Comparison of ENCODE assay signal across 8 cellular contexts in the genomic region with DNA sequence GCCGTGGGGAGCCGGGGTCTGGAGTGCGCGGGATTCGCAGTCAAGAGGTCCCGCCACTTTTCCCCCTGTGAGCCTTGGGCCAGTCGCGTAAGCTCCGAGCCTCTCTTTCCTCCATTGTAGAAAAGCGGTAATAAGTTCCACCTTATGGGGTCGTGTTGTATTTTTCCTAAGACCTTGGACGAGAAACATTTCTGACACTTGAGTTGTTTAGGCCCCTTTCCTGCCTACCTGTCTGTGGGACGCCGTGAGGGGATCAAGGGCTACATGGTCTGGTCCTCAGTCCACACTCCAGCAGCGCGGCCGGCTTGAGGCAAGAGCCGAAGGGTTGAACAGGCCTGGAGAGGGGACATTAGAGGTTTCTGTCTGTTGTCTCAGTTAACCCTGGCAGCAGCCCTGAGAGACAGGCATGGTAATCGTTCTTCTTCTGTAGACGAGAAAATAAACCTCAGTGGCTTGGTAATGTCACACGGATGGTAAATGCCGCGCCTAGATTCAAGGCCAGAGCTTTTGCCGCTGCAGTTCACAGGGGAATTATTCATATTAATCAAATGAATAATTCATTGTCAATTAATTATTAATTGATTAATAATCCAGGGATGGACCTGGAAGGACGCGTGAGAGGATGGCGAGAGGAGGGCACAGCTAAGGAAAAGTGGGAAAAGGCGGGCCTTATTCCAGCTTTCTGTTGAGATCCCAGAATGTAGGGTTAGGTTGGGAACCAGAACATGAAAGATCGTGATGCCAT. TPM values are rescaled to one million over a fixed set of nuclear protein-coding genes. Genes with fewer than 3 reads are reported as not detected.
DNase-seq lines count a peak whose midpoint lies in the region; ATAC-seq, FAIRE-seq and TF ChIP-seq lines count a peak whose summit lies in the region.

No MANE protein-coding gene starts in this region.

- H3K4me2 ChIP-seq in neural progenitor cell: peak overlapping the region; percentile 87

- peak overlapping the region; percentile 94 for H3K4me3 Mint-ChIP-seq in neural progenitor cell

- FAIRE-seq in urothelium cell line (lab: Jason Lieb, UNC): no peak

- peaks cover 25% of the 10 kb centered on the region for H3K36me3 Mint-ChIP-seq in neural progenitor cell

- peaks cover 5% of the 10 kb centered on the region for H3K27me3 Mint-ChIP-seq in neural progenitor cell (ENCODE audit: insufficient read depth, low read depth)

- H3K9ac ChIP-seq in neural progenitor cell: peak overlapping the region; percentile 96

- peaks cover 75% of the 10 kb centered on the region for H3K79me2 ChIP-seq in neural progenitor cell (ENCODE audit: low read depth)

- H3K27ac ChIP-seq in effector memory CD4-positive, alpha-beta T cell (ENCODE audit: insufficient read depth, low read length, poor library complexity, severe bottlenecking): peak overlapping the region; percentile 93
- H3K27ac ChIP-seq in neural progenitor cell: peak overlapping the region; percentile 98

- peaks cover 17% of the 10 kb centered on the region for H3K4me1 ChIP-seq in effector memory CD4-positive, alpha-beta T cell (ENCODE audit: control insufficient read depth, insufficient read depth, low read length, poor library complexity, severe bottlenecking)
- peaks cover 19% of the 10 kb centered on the region for H3K4me1 ChIP-seq in neural progenitor cell

- POLR2A ChIA-PET in AG04449 (lab: Yijun Ruan, JAX): interaction anchor here (1.0 to 2.3 kb wide), 2 partner anchors 22 to 37 kb away, joined by 4 to 10 read pairs; no protein-coding TSS in a partner anchor

- H3K27me3 ChIP-seq in effector memory CD4-positive, alpha-beta T cell (replicated peaks; ENCODE audit: control insufficient read depth, insufficient read depth, low read length, poor library complexity, severe bottlenecking): no peaks in the 10 kb centered on the region
- no peaks in the 10 kb centered on the region for H3K27me3 ChIP-seq in neural progenitor cell

- TF ChIP-seq CTCF in AG04449 (IDR thresholded peaks at IDR 0.05; ENCODE audit: insufficient read depth, low read length, missing control alignments) (no peak), neural progenitor cell (IDR thresholded peaks at IDR 0.05) (no peak)

- no peaks in the 10 kb centered on the region for H3K9me3 ChIP-seq in effector memory CD4-positive, alpha-beta T cell (ENCODE audit: control insufficient read depth, low read length)
- no peaks in the 10 kb centered on the region for H3K9me3 ChIP-seq in neural progenitor cell (ENCODE audit: low read depth)

- H3K27ac Mint-ChIP-seq in neural progenitor cell: peak overlapping the region; percentile 96

- ATAC-seq in GM19395 (IDR thresholded peaks at IDR 0.05; ENCODE audit: unreplicated experiment): peak; percentile 35
- no peak for ATAC-seq in HG02642 (IDR thresholded peaks at IDR 0.05; ENCODE audit: poor library complexity, unreplicated experiment)

- CTCF ChIA-PET in AG04449 (lab: Yijun Ruan, JAX): interaction anchor here (0.6 to 14.8 kb wide), 12 partner anchors 10 to 517 kb away, joined by 3 to 297 read pairs (median 4); a partner anchor contains a TSS

- DNase-seq in AG04449 (ENCODE audit: low read depth, low spot score) (no peak), NCI-H2227 treated with DMSO at 0.1 percent for 48 hours (lab: John Stamatoyannopoulos, UW) (peak; percentile 55), neural progenitor cell (ENCODE audit: low spot score) (peak; percentile 50), urothelium cell line (ENCODE audit: low spot score) (no peak)
- DNase-seq in effector memory CD4-positive, alpha-beta T cell: no peak
- no peak for DNase-seq in stimulated activated CD4-positive, alpha-beta T cell treated with anti-CD3 and anti-CD28 coated beads, Interleukin-4, amount 100 ng/mL, for 4 hours

- peak overlapping the region; percentile 95 for H2AFZ ChIP-seq in neural progenitor cell (replicated peaks)

- peaks cover 54% of the 10 kb centered on the region for H3F3A ChIP-seq in neural progenitor cell (ENCODE audit: low read depth)

- peaks cover 26% of the 10 kb centered on the region for H4K20me1 ChIP-seq in neural progenitor cell (ENCODE audit: low read depth)

- no peaks in the 10 kb centered on the region for H3K9me3 Mint-ChIP-seq in neural progenitor cell

- H3K36me3 ChIP-seq in effector memory CD4-positive, alpha-beta T cell (ENCODE audit: control insufficient read depth, insufficient read depth, low read length): peaks cover 14% of the 10 kb centered on the region
- no peaks in the 10 kb centered on the region for H3K36me3 ChIP-seq in neural progenitor cell

- H3K4me1 Mint-ChIP-seq in neural progenitor cell: peaks cover 29% of the 10 kb centered on the region

- H3K4me3 ChIP-seq in AG04449 (ENCODE audit: low read depth, low read length) (peak overlapping the region; percentile 98), neural progenitor cell (peak overlapping the region; percentile 82)
- peak overlapping the region; percentile 75 for H3K4me3 ChIP-seq in effector memory CD4-positive, alpha-beta T cell (ENCODE audit: insufficient read depth, low read depth, low read length, poor library complexity, severe bottlenecking)

RNA-seq across cellular contexts. Expression of a gene that starts 0.5 kb away (rescaled TPM):
- 51.8 and 68.9 TPM in 2 replicates for total RNA-seq in neural progenitor cell (ENCODE audit: low replicate concordance)

RNA-seq across cellular contexts. Expression of a gene that starts 0.9 kb away (rescaled TPM):
- total RNA-seq in neural progenitor cell (ENCODE audit: low replicate concordance): 71.4 and 98.9 TPM in 2 replicates

RNA-seq across cellular contexts. Expression of a gene that starts 23.5 kb away (rescaled TPM):
- total RNA-seq in neural progenitor cell (ENCODE audit: low replicate concordance): 163 and 184 TPM in 2 replicates

RNA-seq across cellular contexts. Expression of a gene that starts 34.8 kb away (rescaled TPM):
- 233 and 407 TPM in 2 replicates for total RNA-seq in neural progenitor cell (ENCODE audit: low replicate concordance)

RNA-seq across cellular contexts. Expression of a gene that starts 40.8 kb away (rescaled TPM):
- total RNA-seq in neural progenitor cell (ENCODE audit: low replicate concordance): 1.9 and 5.8 TPM in 2 replicates

Comparison
In these comparisons a context has a peak if more than half of its experiments do, and no peak if none do; other contexts are left out.
1. DNase-seq: peak in NCI-H2227 treated with DMSO at 0.1 percent for 48 hours (single experiment) and neural progenitor cell (single experiment); none in AG04449 (single experiment), effector memory CD4-positive, alpha-beta T cell (0 of 3), stimulated activated CD4-positive, alpha-beta T cell treated with anti-CD3 and anti-CD28 coated beads, Interleukin-4, amount 100 ng/mL, for 4 hours (0 of 2) and urothelium cell line (single experiment).
2. Peak in every context shown above with its lines, with median percentiles within 50 percentile points of each other: H3K4me3 ChIP-seq.